In genomic region chr6:135693971-135694370, GRCh38 we compare ENCODE assay signal across 24 cellular contexts.
"Had no signal": no experiment of that assay in that cellular context is flagged by ENCODE, and none has a peak within 500 bp of the region (broad histone marks: within the 10 kb centered on the region; RNA-seq: fewer than 3 reads in every experiment).

No MANE protein-coding gene starts in this region.

- H3K36me3 ChIP-seq: heart right ventricle, left lung, pancreas, right lobe of liver, thyroid gland, vagina had no signal

- H3K4me3 Mint-ChIP-seq: natural killer cell; stimulated activated naive CD8-positive, alpha-beta T cell treated with anti-CD3 and anti-CD28 coated beads, Interleukin-15, amount 100 ng/mL, for 72 hours had no signal

- H3K27me3 Mint-ChIP-seq: progenitor cell of endocrine pancreas; stimulated activated naive CD8-positive, alpha-beta T cell treated with anti-CD3 and anti-CD28 coated beads, Interleukin-15, amount 100 ng/mL, for 72 hours had no signal

- H3K27ac ChIP-seq: dorsolateral prefrontal cortex, epithelial cell of prostate, foreskin keratinocyte, heart right ventricle, left lung, pancreas, right lobe of liver, thyroid gland, vagina had no signal

- H3K27me3 ChIP-seq: dorsolateral prefrontal cortex, foreskin keratinocyte, heart right ventricle, left lung, pancreas, right lobe of liver, thyroid gland, vagina had no signal

- H3K27ac Mint-ChIP-seq: natural killer cell; progenitor cell of endocrine pancreas; stimulated activated naive CD8-positive, alpha-beta T cell treated with anti-CD3 and anti-CD28 coated beads, Interleukin-15, amount 100 ng/mL, for 72 hours had no signal

- H3K4me3 ChIP-seq: dorsolateral prefrontal cortex, heart right ventricle, left lung, pancreas, right lobe of liver, smooth muscle cell, thyroid gland, vagina had no signal

- H3K9me3 ChIP-seq: heart right ventricle, left lung, pancreas, right lobe of liver, thyroid gland, vagina had no signal

- H3K4me2 ChIP-seq: smooth muscle cell had no signal

- H3K4me1 Mint-ChIP-seq: natural killer cell had no signal

- ATAC-seq: esophagus mucosa; foreskin keratinocyte; heart right ventricle; left cardiac atrium; left lung; natural killer cell; pancreas; right lobe of liver; stimulated activated naive CD8-positive, alpha-beta T cell treated with anti-CD3 and anti-CD28 coated beads, Interleukin-15, amount 100 ng/mL, for 72 hours had no signal

- DNase-seq: dorsolateral prefrontal cortex; effector CD4-positive, alpha-beta T cell; foreskin keratinocyte; glutamatergic neuron; heart right ventricle; hippocampal formation; left cardiac atrium; left lung; mesenchymal stem cell; natural killer cell; pancreas; right lobe of liver; stimulated activated CD4-positive, alpha-beta T cell treated with anti-CD3 and anti-CD28 coated beads, Interleukin-12 subunit alpha, Interleukin-12 subunit beta, amount 100 ng/mL, for 4 hours; stimulated activated CD4-positive, alpha-beta T cell treated with anti-CD3 and anti-CD28 coated beads, Interleukin-1b, Interleukin-23, amount 100 ng/mL, for 48 hours; stimulated activated CD4-positive, alpha-beta T cell treated with anti-CD3 and anti-CD28 coated beads, Interleukin-4, amount 100 ng/mL, for 1 hour; stimulated activated CD8-positive, alpha-beta memory T cell treated with anti-CD3 and anti-CD28 coated beads, Interleukin-4, amount 100 ng/mL, for 48 hours; stimulated activated naive CD4-positive, alpha-beta T cell; stimulated activated naive CD8-positive, alpha-beta T cell treated with anti-CD3 and anti-CD28 coated beads, Interleukin-15, amount 100 ng/mL, for 72 hours; thyroid gland had no signal

- H3K36me3 Mint-ChIP-seq: natural killer cell had no signal

- H3K4me1 ChIP-seq: foreskin keratinocyte, heart right ventricle, left lung, pancreas, right lobe of liver, thyroid gland, vagina had no signal
